ENCODE assay signal across 8 cellular contexts in genomic region chr4:115851918-115852766, GRCh38.
DNase-seq lines count a peak whose midpoint lies in the region; ATAC-seq and TF ChIP-seq lines count a peak whose summit lies in the region.
"Had no signal": no experiment of that assay in that cellular context is flagged by ENCODE, and none has a peak within 500 bp of the region (broad histone marks: within the 10 kb centered on the region; RNA-seq: fewer than 3 reads in every experiment).

No MANE protein-coding gene starts in this region.

- H3K27me3 ChIP-seq in neuronal stem cell (ENCODE audit: control insufficient read depth in 3 of 3, insufficient read depth in 3 of 3, low read depth in 1 of 3, low read length in 3 of 3) (no peaks in the 10 kb centered on the region), ovary (no peaks in the 10 kb centered on the region)

- no peak overlapping the region for H3K14ac ChIP-seq in neuronal stem cell (ENCODE audit: low read length)

- peak overlapping the region; percentile 76 for H2AFZ ChIP-seq in neuronal stem cell (ENCODE audit: low read length)
- H2AFZ ChIP-seq: parathyroid adenoma had no signal

- peak overlapping the region; percentile 52 for H3K18ac ChIP-seq in neuronal stem cell (ENCODE audit: low read length)

- no peaks in the 10 kb centered on the region for H3K9me3 ChIP-seq in neuronal stem cell (replicated peaks in 1 of 2; ENCODE audit: control insufficient read depth in 2 of 2, insufficient read depth in 1 of 2, low read depth in 1 of 2, low read length in 2 of 2)
- H3K9me3 ChIP-seq in ovary, result no peaks in the 10 kb centered on the region

- DNase-seq in NOMO-1 (lab: John Stamatoyannopoulos, UW; ENCODE audit: unreplicated experiment in 2 of 2) (peak; percentile 21 to 35), cerebellar cortex (ENCODE audit: low spot score) (peak; percentile 39), neuronal stem cell (ENCODE audit: low spot score) (peak; percentile 40), ovary (no peak)

- no peaks in the 10 kb centered on the region for H3K79me1 ChIP-seq in neuronal stem cell (ENCODE audit: low read depth, low read length)

- no peak overlapping the region for H2BK15ac ChIP-seq in neuronal stem cell (ENCODE audit: low read length)

- no CpG with 5 or more reads among the region's 6 CpGs for WGBS in neuronal stem cell (ENCODE audit: extremely low coverage in 2 of 2, insufficient read length in 2 of 2, insufficient replicate concordance in 1 of 2), 2 donors
- WGBS in ovary, 3 donors, result 61 to 66% (median 64%) methylated on average over 6 of the region's 6 CpGs

- H3K36me3 ChIP-seq in neuronal stem cell (replicated peaks in 1 of 2; ENCODE audit: control insufficient read depth in 2 of 2, insufficient read depth in 2 of 2, low read length in 2 of 2) (no peaks in the 10 kb centered on the region), ovary (no peaks in the 10 kb centered on the region)

- H3K23ac ChIP-seq in neuronal stem cell (ENCODE audit: low read depth, low read length, poor library complexity), result no peak overlapping the region

- no peak overlapping the region for H4K91ac ChIP-seq in neuronal stem cell (ENCODE audit: low read depth, low read length, poor library complexity)

- no peak for TF ChIP-seq EP300 in ovary (IDR thresholded peaks at IDR 0.05)

- H3K4me3 ChIP-seq in neuronal stem cell (ENCODE audit: low read length in 2 of 2) (no peak overlapping the region), ovary (no peak overlapping the region)

- H3K4ac ChIP-seq in neuronal stem cell (ENCODE audit: low read length), result no peak overlapping the region

- no peak overlapping the region for H2BK120ac ChIP-seq in neuronal stem cell (ENCODE audit: low read depth, low read length)

- H2BK5ac ChIP-seq in neuronal stem cell (ENCODE audit: low read length), result no peak overlapping the region

- no peak overlapping the region for H3K9ac ChIP-seq in neuronal stem cell (ENCODE audit: low read depth, low read length, poor library complexity)
- H3K9ac ChIP-seq: parathyroid adenoma had no signal

- no peak overlapping the region for H3K27ac ChIP-seq in neuronal stem cell (replicated peaks; ENCODE audit: low read length)
- no peak overlapping the region for H3K27ac ChIP-seq in ovary
- H3K27ac ChIP-seq: parathyroid adenoma had no signal

- no peak for TF ChIP-seq POLR2A in ovary (IDR thresholded peaks at IDR 0.05)

- ATAC-seq in GM21381 (IDR thresholded peaks at IDR 0.05; ENCODE audit: unreplicated experiment) (peak; percentile 75), HG03460 (IDR thresholded peaks at IDR 0.05; ENCODE audit: unreplicated experiment) (peak; percentile 77)

- no peak overlapping the region for H3K4me2 ChIP-seq in neuronal stem cell (ENCODE audit: insufficient read depth, low read length, poor library complexity, severe bottlenecking)

- intact Hi-C loops in ovary (cut with DNase I), result no loop called here

- H2BK12ac ChIP-seq in neuronal stem cell (ENCODE audit: low read length), result no peak overlapping the region

- peak overlapping the region; percentile 19 for H2AK5ac ChIP-seq in neuronal stem cell (ENCODE audit: low read depth, low read length)

- TF ChIP-seq CTCF in GM12873 (IDR thresholded peaks at IDR 0.05; ENCODE audit: insufficient read depth, low read depth, low read length, missing control alignments), result peak; percentile 80
- TF ChIP-seq CTCF in ovary (IDR thresholded peaks at IDR 0.05), result no peak

- peak overlapping the region; percentile 92 for H4K8ac ChIP-seq in neuronal stem cell (ENCODE audit: low read depth, low read length)

- peaks cover 0 to 2% of the 10 kb centered on the region in 2 donors for H3K4me1 ChIP-seq in neuronal stem cell (ENCODE audit: control insufficient read depth in 2 of 2, insufficient read depth in 1 of 2, low read depth in 1 of 2, low read length in 2 of 2)
- H3K4me1 ChIP-seq in ovary (ENCODE audit: insufficient read depth), result no peaks in the 10 kb centered on the region
- H3K4me1 ChIP-seq: parathyroid adenoma had no signal

Comparison
In these comparisons a context has a peak if more than half of its experiments do, and no peak if none do; other contexts are left out.
1. DNase-seq: peak in NOMO-1 (2 of 2), cerebellar cortex (single experiment) and neuronal stem cell (single experiment); none in ovary (0 of 5).